In the genomic region with DNA sequence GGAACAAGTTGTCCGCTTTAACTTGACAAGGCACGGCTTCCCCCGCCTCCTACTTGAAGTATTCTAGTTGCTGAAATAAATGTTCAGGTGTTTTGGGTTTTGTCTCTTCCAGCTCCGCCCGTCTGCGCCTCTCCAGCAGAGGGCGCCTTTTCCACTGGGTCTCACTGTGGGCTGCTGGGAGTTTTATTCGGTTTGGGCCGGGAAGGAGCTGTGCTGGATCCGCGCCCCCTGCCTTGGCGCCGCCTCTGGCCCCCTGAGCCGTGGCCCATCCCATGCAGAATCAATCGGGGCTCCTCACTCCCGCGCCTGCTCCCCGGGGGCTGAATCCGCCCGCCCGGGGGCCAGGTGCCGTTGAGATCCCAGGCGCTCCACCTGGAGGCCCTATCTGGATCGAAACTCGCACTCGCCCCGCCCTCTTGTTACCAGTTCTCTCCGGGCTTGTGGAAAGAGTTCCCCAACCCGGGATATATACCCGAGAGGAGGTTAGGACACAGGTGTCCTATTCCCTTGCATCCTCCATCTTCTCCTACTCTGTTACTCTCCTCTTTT, we compare ENCODE assay signal across 9 cellular contexts. TPM values are rescaled to one million over a fixed set of nuclear protein-coding genes. Genes with fewer than 3 reads are reported as not detected.
A peak's percentile ranks its signal among the peaks of the same experiment; 100 is the strongest.
DNase-seq lines count a peak whose midpoint lies in the region; ATAC-seq and TF ChIP-seq lines count a peak whose summit lies in the region.
"Had no signal": no experiment of that assay in that cellular context is flagged by ENCODE, and none has a peak within 500 bp of the region (broad histone marks: within the 10 kb centered on the region; RNA-seq: fewer than 3 reads in every experiment).

No MANE protein-coding gene starts in this region.

- DNase-seq in Calu3 (peak; percentile 86), M059J (ENCODE audit: low read depth) (peak; percentile 61), WERI-Rb-1 (peak; percentile 40), cardiac fibroblast (ENCODE audit: low read depth in 2 of 2) (peak; percentile 37 to 64), left lobe of liver (ENCODE audit: low spot score) (peak; percentile 70)
- peak; percentile 14 to 33 (median 19) for DNase-seq in stimulated activated CD4-positive, alpha-beta T cell treated with anti-CD3 and anti-CD28 coated beads, TNF-alpha, amount 100 ng/mL, for 4 hours (ENCODE audit: low read depth in 3 of 3)

- peak overlapping the region; percentile 70 for H3K27ac Mint-ChIP-seq in Calu3 (ENCODE audit: unreplicated experiment)

- H3K27me3 ChIP-seq in WERI-Rb-1 (ENCODE audit: insufficient read depth, low read depth, severe bottlenecking), result peaks cover 55% of the 10 kb centered on the region

- peak; percentile 77 for ATAC-seq in GM21619 (IDR thresholded peaks at IDR 0.05; ENCODE audit: unreplicated experiment)
- ATAC-seq in left lobe of liver, result peak; percentile 98
- ATAC-seq in HG02840 (IDR thresholded peaks at IDR 0.05; ENCODE audit: low FRiP score, unreplicated experiment), result no peak

- no peaks in the 10 kb centered on the region for H3K9me3 Mint-ChIP-seq in Calu3 (ENCODE audit: low read depth, unreplicated experiment)

- no peaks in the 10 kb centered on the region for H3K9me3 ChIP-seq in WERI-Rb-1 (ENCODE audit: severe bottlenecking)

- H3K27ac ChIP-seq in WERI-Rb-1, result no peak overlapping the region

- BruUV-seq in Calu3 (replicated peaks; lab: Mats Ljungman, UMichigan), result no TSS peak

- intact Hi-C loops in Calu3 (cut with micrococcal nuclease; ENCODE audit: unreplicated experiment), result loop anchor here (1.0 to 10.0 kb wide), 4 partner anchors 78 to 269 kb away; no protein-coding TSS in a partner anchor

- CTCF ChIA-PET in Calu3 (lab: Charles Lee), result interaction anchor here (0.6 to 2.1 kb wide), 12 partner anchors 11 to 269 kb away, joined by 3 to 44 read pairs (median 4); no protein-coding TSS in a partner anchor

- no peaks in the 10 kb centered on the region for H3K27me3 Mint-ChIP-seq in Calu3 (ENCODE audit: unreplicated experiment)

- H3K4me3 ChIP-seq in WERI-Rb-1 (ENCODE audit: low read depth, low read length) (peak overlapping the region; percentile 25), cardiac fibroblast (replicated peaks in 1 of 2; ENCODE audit: low read depth in 2 of 2, low read length in 2 of 2) (peak overlapping the region; percentile 27 to 48)

- peaks cover 7% of the 10 kb centered on the region for H3K36me3 Mint-ChIP-seq in Calu3 (ENCODE audit: insufficient read depth, unreplicated experiment)

- peak overlapping the region; percentile 87 for H3K4me3 Mint-ChIP-seq in Calu3 (ENCODE audit: low read depth, unreplicated experiment)

- TF ChIP-seq CTCF in Calu3 (IDR thresholded peaks at IDR 0.05; ENCODE audit: unreplicated experiment) (peak; percentile 93), WERI-Rb-1 (IDR thresholded peaks at IDR 0.05; ENCODE audit: low read depth, low read length) (peak; percentile 61), cardiac fibroblast (IDR thresholded peaks at IDR 0.05; ENCODE audit: low read depth, low read length) (peak; percentile 73)

- H3K4me1 Mint-ChIP-seq in Calu3 (ENCODE audit: low read depth, unreplicated experiment), result peaks cover 7% of the 10 kb centered on the region

- H3K36me3 ChIP-seq in WERI-Rb-1, result no peaks in the 10 kb centered on the region

RNA-seq across cellular contexts. Expression of gene TCF21, which starts 51.0 kb away (rescaled TPM):
- total RNA-seq in Calu3 (2022), result not detected in 2 replicates
- 0.07 TPM in 1 of 2 replicates, not detected in the other for total RNA-seq in M059J (2014; rRNA removed; shearing (Covaris generic))
- total RNA-seq in left lobe of liver, result 0.78 TPM
- total RNA-seq: activated CD8-positive, alpha-beta memory T cell treated with anti-CD3 and anti-CD28 coated beads for 36 hours had no signal

Comparison
In these comparisons a context has a peak if more than half of its experiments do, and no peak if none do; other contexts are left out.
1. DNase-seq: peak in every context shown above with its lines; median percentile 86 in Calu3; 70 in left lobe of liver; 61 in M059J; 50 in cardiac fibroblast; 40 in WERI-Rb-1; 19 in stimulated activated CD4-positive, alpha-beta T cell treated with anti-CD3 and anti-CD28 coated beads, TNF-alpha, amount 100 ng/mL, for 4 hours.